In the genomic region with DNA sequence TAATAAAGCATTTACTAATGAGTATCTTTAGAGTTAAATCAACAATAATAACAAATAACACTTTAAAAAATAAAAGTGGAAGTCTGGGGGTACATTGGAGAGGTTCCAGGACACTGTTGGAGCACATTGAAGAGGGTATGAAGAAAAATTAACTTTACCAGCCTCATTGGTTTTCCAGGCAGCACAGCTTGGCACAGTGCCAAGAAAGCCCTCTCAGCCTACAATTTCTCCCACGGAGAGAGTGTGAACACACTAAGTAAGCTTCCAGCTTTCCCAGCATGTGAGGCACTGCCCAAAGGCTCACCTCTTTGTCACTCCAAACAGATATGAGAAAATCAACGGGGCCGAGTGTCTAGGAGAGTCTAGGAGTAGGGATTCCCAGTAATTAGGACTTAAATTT, we compare ENCODE assay signal across 9 cellular contexts.
"Had no signal": no experiment of that assay in that cellular context is flagged by ENCODE, and none has a peak within 500 bp of the region (broad histone marks: within the 10 kb centered on the region; RNA-seq: fewer than 3 reads in every experiment).

No MANE protein-coding gene starts in this region.

- H3K9me3 ChIP-seq: adrenal gland, mucosa of descending colon, transverse colon had no signal

- H3K4me1 ChIP-seq: adrenal gland, foreskin keratinocyte, transverse colon had no signal

- H3K4me3 ChIP-seq: adrenal gland, mucosa of descending colon, transverse colon had no signal

- H3K27ac ChIP-seq: adrenal gland, foreskin keratinocyte, transverse colon had no signal

- H3K27me3 ChIP-seq: adrenal gland, foreskin keratinocyte, transverse colon had no signal

- DNase-seq: activated naive CD4-positive, alpha-beta T cell treated with anti-CD3 and anti-CD28 coated beads, Interleukin-2, amount 50 U/mL, for 16 hours; activated T-cell treated with anti-CD3 and anti-CD28 coated beads, Interleukin-2, amount 50 U/mL, for 1 hour; adrenal gland; foreskin keratinocyte; islet precursor cell; mucosa of descending colon; naive thymus-derived CD8-positive, alpha-beta T cell; posterior cingulate gyrus; transverse colon had no signal

- H3K36me3 ChIP-seq: adrenal gland, transverse colon had no signal
